ENCODE assay signal across 19 cellular contexts in genomic region chr4:5471206-5471605, GRCh38.
DNase-seq lines count a peak whose midpoint lies in the region; TF ChIP-seq lines count a peak whose summit lies in the region.
"Had no signal": no experiment of that assay in that cellular context is flagged by ENCODE, and none has a peak within 500 bp of the region (broad histone marks: within the 10 kb centered on the region; RNA-seq: fewer than 3 reads in every experiment).

No MANE protein-coding gene starts in this region.

- H3K27me3 ChIP-seq in mammary epithelial cell (ENCODE audit: insufficient read depth, low read length) (no peaks in the 10 kb centered on the region), BLaER1 (no peaks in the 10 kb centered on the region), trophoblast cell (ENCODE audit: insufficient read depth, low read length) (no peaks in the 10 kb centered on the region)

- H3K14ac ChIP-seq in trophoblast cell (ENCODE audit: low read length), result no peak overlapping the region

- CTCF ChIA-PET in MCF 10A (lab: Yijun Ruan, JAX), result no interaction called here
- CTCF ChIA-PET in mammary epithelial cell (lab: Charles Lee; ENCODE audit: low non-redundant PET), result no interaction called here

- TF ChIP-seq CTCF in MCF 10A (IDR thresholded peaks at IDR 0.05; ENCODE audit: unreplicated experiment), result no peak
- no peak for TF ChIP-seq CTCF in mammary epithelial cell (conservative IDR thresholded peaks at IDR 0.05 in 1 of 2, IDR thresholded peaks at IDR 0.05 in 1 of 2; ENCODE audit: extremely low read depth in 1 of 2, insufficient read depth in 1 of 2, low read depth in 1 of 2, low read length in 2 of 2)
- no peak for TF ChIP-seq CTCF in coronary artery (IDR thresholded peaks at IDR 0.05)

- H3K9me3 ChIP-seq in mammary epithelial cell (replicated peaks; ENCODE audit: insufficient read depth, low read length) (no peaks in the 10 kb centered on the region), BLaER1 (no peaks in the 10 kb centered on the region), trophoblast cell (ENCODE audit: insufficient read depth, low read depth, low read length) (no peaks in the 10 kb centered on the region)
- H3K9me3 ChIP-seq: A549, Caco-2 had no signal

- H4K12ac ChIP-seq in trophoblast cell (ENCODE audit: low read depth, low read length), result no peak overlapping the region

- H2AK5ac ChIP-seq in trophoblast cell (ENCODE audit: low read length), result no peak overlapping the region

- H2BK12ac ChIP-seq in trophoblast cell (ENCODE audit: low read length), result no peak overlapping the region

- no peaks in the 10 kb centered on the region for H3K79me2 ChIP-seq in mammary epithelial cell (ENCODE audit: insufficient read depth, low read length)
- H3K79me2 ChIP-seq in trophoblast cell (ENCODE audit: control insufficient read depth, insufficient read depth, low read length, poor library complexity), result no peaks in the 10 kb centered on the region

- H3K27ac ChIP-seq in mammary epithelial cell (ENCODE audit: insufficient read depth, low read depth, low read length) (no peak overlapping the region), BLaER1 (no peak overlapping the region), coronary artery (no peak overlapping the region), trophoblast cell (ENCODE audit: low read depth, low read length) (no peak overlapping the region)
- H3K27ac ChIP-seq: 22Rv1, A549, C4-2B had no signal

- no peak overlapping the region for H3K23ac ChIP-seq in trophoblast cell (ENCODE audit: low read length)

- H3K4me2 ChIP-seq in mammary epithelial cell (ENCODE audit: insufficient read depth, low read depth, low read length) (no peak overlapping the region), BLaER1 (peak overlapping the region; percentile 26; the same call in 1 of the 2 replicates), trophoblast cell (ENCODE audit: low read length) (no peak overlapping the region)
- H3K4me2 ChIP-seq: A549 had no signal

- no peak overlapping the region for H4K8ac ChIP-seq in trophoblast cell (ENCODE audit: low read depth, low read length)

- intact Hi-C loops in MCF 10A (cut with micrococcal nuclease) (no loop called here), mammary epithelial cell (cut with micrococcal nuclease) (no loop called here)

- H3K4me1 ChIP-seq in mammary epithelial cell (ENCODE audit: insufficient read depth, low read length), result no peaks in the 10 kb centered on the region
- peaks cover 15% of the 10 kb centered on the region for H3K4me1 ChIP-seq in BLaER1
- no peaks in the 10 kb centered on the region for H3K4me1 ChIP-seq in trophoblast cell (ENCODE audit: control insufficient read depth in 1 of 2, insufficient read depth in 2 of 2, low read length in 2 of 2)
- H3K4me1 ChIP-seq: A549, Caco-2 had no signal

- no peak overlapping the region for H3K4ac ChIP-seq in trophoblast cell (ENCODE audit: low read depth, low read length)

- H3K4me3 ChIP-seq in mammary epithelial cell (replicated peaks in 1 of 3; ENCODE audit: insufficient read depth in 1 of 3, low read depth in 2 of 3, low read length in 3 of 3), result no peak overlapping the region
- no peak overlapping the region for H3K4me3 ChIP-seq in BLaER1
- H3K4me3 ChIP-seq in coronary artery, result no peak overlapping the region
- no peak overlapping the region for H3K4me3 ChIP-seq in trophoblast cell (ENCODE audit: low read depth, low read length)
- H3K4me3 ChIP-seq: A549 had no signal

- H3K79me1 ChIP-seq in trophoblast cell (ENCODE audit: low read length), result no peaks in the 10 kb centered on the region

- in situ Hi-C loops in mammary epithelial cell (cut with MboI; ENCODE audit: low sequenced_read_pairs in 2 of 2), result no loop called here

- no peak overlapping the region for H2BK5ac ChIP-seq in trophoblast cell (ENCODE audit: low read depth, low read length, poor library complexity)

- 76% methylated on average over 6 of the region's 7 CpGs for WGBS in mammary epithelial cell (ENCODE audit: low coverage, missing lambda C conversion rate)
- WGBS in trophoblast cell (ENCODE audit: extremely low coverage, insufficient coverage, insufficient read length), result no CpG with 5 or more reads among the region's 7 CpGs

- H3K9ac ChIP-seq in mammary epithelial cell (ENCODE audit: insufficient read depth, low read length), result no peak overlapping the region
- no peak overlapping the region for H3K9ac ChIP-seq in BLaER1
- H3K9ac ChIP-seq in trophoblast cell (ENCODE audit: low read length), result peak overlapping the region; percentile 44

- POLR2A ChIA-PET in MCF 10A (lab: Yijun Ruan, JAX), result no interaction called here

- no TSS peak for BruUV-seq in MCF 10A (replicated peaks; lab: Mats Ljungman, UMichigan)
- BruUV-seq in mammary epithelial cell (replicated peaks; lab: Mats Ljungman, UMichigan), result no TSS peak

- peak; percentile 16 for DNase-seq in MCF 10A (ENCODE audit: unreplicated experiment)
- DNase-seq in mammary epithelial cell, result no peak
- DNase-seq in coronary artery (ENCODE audit: low spot score), result peak; percentile 26
- no peak for DNase-seq in trophoblast cell
- no peak for DNase-seq in UCSD-AML1 (lab: John Stamatoyannopoulos, UW; ENCODE audit: unreplicated experiment)
- no peak for DNase-seq in NOMO-1 (lab: John Stamatoyannopoulos, UW; ENCODE audit: unreplicated experiment in 2 of 2)
- no peak for DNase-seq in HUDEP-2 (lab: John Stamatoyannopoulos, UW; ENCODE audit: unreplicated experiment in 76 of 76)
- DNase-seq: AML-193; Caco-2; Calu3; CD4-positive, alpha-beta T cell; DMS79 treated with DMSO at 0.1 percent for 48 hours; GF-D8 had no signal

- H4K20me1 ChIP-seq in mammary epithelial cell (ENCODE audit: insufficient read depth, low read length), result no peaks in the 10 kb centered on the region
- H4K20me1 ChIP-seq in BLaER1, result no peaks in the 10 kb centered on the region

- H3K27me3 Mint-ChIP-seq in MCF 10A (ENCODE audit: insufficient read depth, unreplicated experiment), result no peaks in the 10 kb centered on the region
- H3K27me3 Mint-ChIP-seq: B cell; CD4-positive, alpha-beta T cell had no signal

- H3K4me3 Mint-ChIP-seq in MCF 10A (ENCODE audit: unreplicated experiment), result no peak overlapping the region
- H3K4me3 Mint-ChIP-seq: B cell; CD4-positive, alpha-beta T cell; CD8-positive, alpha-beta T cell had no signal

- no peaks in the 10 kb centered on the region for H3K4me1 Mint-ChIP-seq in MCF 10A (ENCODE audit: insufficient read depth, unreplicated experiment)
- H3K4me1 Mint-ChIP-seq: B cell had no signal

- H3K27ac Mint-ChIP-seq in MCF 10A (ENCODE audit: low read depth, unreplicated experiment), result no peak overlapping the region
- H3K27ac Mint-ChIP-seq: B cell; CD4-positive, alpha-beta T cell; CD8-positive, alpha-beta T cell had no signal

- no peaks in the 10 kb centered on the region for H3K36me3 Mint-ChIP-seq in MCF 10A (ENCODE audit: insufficient read depth, unreplicated experiment)
- H3K36me3 Mint-ChIP-seq: CD8-positive, alpha-beta T cell had no signal

- no peak overlapping the region for H3K18ac ChIP-seq in trophoblast cell (ENCODE audit: low read length)

- dilution Hi-C loops in mammary epithelial cell (cut with HindIII; ENCODE audit: low sequenced_read_pairs), result no loop called here

- no peaks in the 10 kb centered on the region for H3K36me3 ChIP-seq in mammary epithelial cell (ENCODE audit: insufficient read depth, low read length)
- H3K36me3 ChIP-seq in BLaER1, result peaks cover 22% of the 10 kb centered on the region; the same call in 1 of the 2 replicates
- H3K36me3 ChIP-seq in trophoblast cell (ENCODE audit: control insufficient read depth in 1 of 2, insufficient read depth in 2 of 2, low read length in 2 of 2), result no peaks in the 10 kb centered on the region

- peaks cover 7% of the 10 kb centered on the region for H3K9me3 Mint-ChIP-seq in MCF 10A (ENCODE audit: unreplicated experiment)
- H3K9me3 Mint-ChIP-seq: CD4-positive, alpha-beta T cell; CD8-positive, alpha-beta T cell had no signal

- no peak overlapping the region for H2BK120ac ChIP-seq in trophoblast cell (ENCODE audit: insufficient read depth, low read length, poor library complexity)

- no peak overlapping the region for H2AFZ ChIP-seq in mammary epithelial cell (ENCODE audit: low read depth, low read length)
- no peak overlapping the region for H2AFZ ChIP-seq in trophoblast cell (ENCODE audit: insufficient read depth, low read length, poor library complexity)

- no peak overlapping the region for H4K91ac ChIP-seq in trophoblast cell (ENCODE audit: low read depth, low read length)

Comparison
In these comparisons a context has a peak if more than half of its experiments do, and no peak if none do; other contexts are left out.
1. DNase-seq: peak in MCF 10A (single experiment) and coronary artery (single experiment); none in mammary epithelial cell (single experiment), trophoblast cell (0 of 2), UCSD-AML1 (single experiment), NOMO-1 (0 of 2) and HUDEP-2 (0 of 76).